8 cellular contexts compared by ENCODE assay signal in genomic region chr10:34513636-34514035, GRCh38.
"Had no signal": no experiment of that assay in that cellular context is flagged by ENCODE, and none has a peak within 500 bp of the region (broad histone marks: within the 10 kb centered on the region; RNA-seq: fewer than 3 reads in every experiment).

No MANE protein-coding gene starts in this region.

- H3K27ac ChIP-seq: HL-60 had no signal

- H3K9me3 ChIP-seq: HAP-1 had no signal

- H2AFZ ChIP-seq: GM23338 had no signal

- H3K36me3 ChIP-seq: HAP-1 had no signal

- H3K4me1 ChIP-seq: HAP-1 had no signal

- FAIRE-seq: H1, K562 had no signal

- ATAC-seq: GM23338, K562 had no signal

- DNase-seq: HFFc6, IMR-90, KG1 had no signal

- H3K4me2 ChIP-seq: GM23338 had no signal

- H3K4me3 ChIP-seq: GM23338, HAP-1, K562 had no signal
